24 cellular contexts compared by ENCODE assay signal in genomic region chr22:39935116-39935515, GRCh38. TPM values are rescaled to one million over a fixed set of nuclear protein-coding genes. Genes with fewer than 3 reads are reported as not detected.
DNase-seq lines count a peak whose midpoint lies in the region; ATAC-seq and TF ChIP-seq lines count a peak whose summit lies in the region.
"Had no signal": no experiment of that assay in that cellular context is flagged by ENCODE, and none has a peak within 500 bp of the region (broad histone marks: within the 10 kb centered on the region; RNA-seq: fewer than 3 reads in every experiment).

No MANE protein-coding gene starts in this region.

- peak overlapping the region; percentile 37 for H3K27ac Mint-ChIP-seq in activated CD4-positive, alpha-beta memory T cell treated with anti-CD3 and anti-CD28 coated beads, Interleukin-2, amount 10 ng/mL, durations not matched to agents 7 days and 5 days
- H3K27ac Mint-ChIP-seq in immature natural killer cell: peak overlapping the region; percentile 19 to 89 (median 77)

- no peaks in the 10 kb centered on the region for H3K36me3 Mint-ChIP-seq in activated T-cell treated with anti-CD3 and anti-CD28 coated beads, Interleukin-2, amount 50 U/mL, for 4 hours (ENCODE audit: insufficient read depth)
- peaks cover 54% of the 10 kb centered on the region for H3K36me3 Mint-ChIP-seq in activated CD4-positive, alpha-beta memory T cell treated with anti-CD3 and anti-CD28 coated beads, Interleukin-2, amount 10 ng/mL, durations not matched to agents 7 days and 5 days (ENCODE audit: low read depth)
- H3K36me3 Mint-ChIP-seq in immature natural killer cell: no peaks in the 10 kb centered on the region

- no peak for DNase-seq in activated T-cell treated with anti-CD3 and anti-CD28 coated beads, Interleukin-2, amount 50 U/mL, for 4 hours
- no peak for DNase-seq in activated T-cell treated with anti-CD3 and anti-CD28 coated beads, Interleukin-2, amount 50 U/mL, for 48 hours
- no peak for DNase-seq in activated CD4-positive, alpha-beta memory T cell treated with anti-CD3 and anti-CD28 coated beads, Interleukin-2, amount 10 ng/mL, durations not matched to agents 7 days and 5 days
- DNase-seq in immature natural killer cell (no peak), superior temporal gyrus (ENCODE audit: extremely low spot score) (peak; percentile 66), erythroblast (lab: John Stamatoyannopoulos, UW) (no peak), NCI-H2081 treated with DMSO at 0.1 percent for 48 hours (lab: John Stamatoyannopoulos, UW) (no peak), MG63 (no peak)
- DNase-seq: ACHN; activated CD4-positive, CD25-positive, alpha-beta regulatory T cell treated with anti-CD3 and anti-CD28 coated beads, Interleukin-2, amount 50 U/mL, for 72 hours; heart right ventricle; NCI-H1694; stimulated activated CD4-positive, alpha-beta T cell treated with anti-CD3 and anti-CD28 coated beads, Interleukin-4, amount 100 ng/mL, for 4 hours had no signal

- CTCF ChIA-PET in activated CD4-positive, alpha-beta memory T cell treated with anti-CD3 and anti-CD28 coated beads, Interleukin-2, amount 10 ng/mL, durations not matched to agents 7 days and 5 days (lab: Charles Lee): interaction anchor here (1.2 to 4.2 kb wide), 2 partner anchors 12 to 89 kb away, joined by 5 to 62 read pairs; no protein-coding TSS in a partner anchor

- H3K4me3 ChIP-seq in MG63: no peak overlapping the region
- H3K4me3 ChIP-seq: heart right ventricle, lung, Peyer's patch, smooth muscle cell, thoracic aorta had no signal

- H3K36me3 ChIP-seq in MG63: no peaks in the 10 kb centered on the region
- H3K36me3 ChIP-seq: heart right ventricle, Peyer's patch, thoracic aorta had no signal

- H3K4me1 Mint-ChIP-seq in activated T-cell treated with anti-CD3 and anti-CD28 coated beads, Interleukin-2, amount 50 U/mL, for 4 hours (ENCODE audit: low read depth): peaks cover 72% of the 10 kb centered on the region
- peaks cover 72% of the 10 kb centered on the region for H3K4me1 Mint-ChIP-seq in activated CD4-positive, alpha-beta memory T cell treated with anti-CD3 and anti-CD28 coated beads, Interleukin-2, amount 10 ng/mL, durations not matched to agents 7 days and 5 days
- H3K4me1 Mint-ChIP-seq in immature natural killer cell: peaks cover 72% of the 10 kb centered on the region in 2 donors

- TF ChIP-seq POLR2A in erythroblast (IDR thresholded peaks at IDR 0.05; ENCODE audit: low read length): no peak

- peak overlapping the region; percentile 77 for H3K4me3 Mint-ChIP-seq in activated T-cell treated with anti-CD3 and anti-CD28 coated beads, Interleukin-2, amount 50 U/mL, for 4 hours
- H3K4me3 Mint-ChIP-seq in activated CD4-positive, alpha-beta memory T cell treated with anti-CD3 and anti-CD28 coated beads, Interleukin-2, amount 10 ng/mL, durations not matched to agents 7 days and 5 days: peak overlapping the region; percentile 42
- peak overlapping the region in 2 of 5 donors; percentile 25 to 46 for H3K4me3 Mint-ChIP-seq in immature natural killer cell

- no peaks in the 10 kb centered on the region for H3K9me3 ChIP-seq in MG63
- H3K9me3 ChIP-seq: heart right ventricle, Peyer's patch, thoracic aorta had no signal

- POLR2A ChIA-PET in activated CD4-positive, alpha-beta memory T cell treated with anti-CD3 and anti-CD28 coated beads, Interleukin-2, amount 10 ng/mL, durations not matched to agents 7 days and 5 days (lab: Charles Lee): interaction anchor here (0.7 to 7.6 kb wide), 7 partner anchors 8 to 403 kb away, joined by 3 to 84 read pairs (median 4); partner anchors contain the start of genes GRAP2 and RPS19BP1

- no peaks in the 10 kb centered on the region for H3K9me3 Mint-ChIP-seq in activated T-cell treated with anti-CD3 and anti-CD28 coated beads, Interleukin-2, amount 50 U/mL, for 4 hours
- H3K9me3 Mint-ChIP-seq in activated CD4-positive, alpha-beta memory T cell treated with anti-CD3 and anti-CD28 coated beads, Interleukin-2, amount 10 ng/mL, durations not matched to agents 7 days and 5 days: no peaks in the 10 kb centered on the region
- no peaks in the 10 kb centered on the region for H3K9me3 Mint-ChIP-seq in immature natural killer cell

- H3K27me3 Mint-ChIP-seq in activated T-cell treated with anti-CD3 and anti-CD28 coated beads, Interleukin-2, amount 50 U/mL, for 4 hours (ENCODE audit: low read depth): no peaks in the 10 kb centered on the region
- no peaks in the 10 kb centered on the region for H3K27me3 Mint-ChIP-seq in activated CD4-positive, alpha-beta memory T cell treated with anti-CD3 and anti-CD28 coated beads, Interleukin-2, amount 10 ng/mL, durations not matched to agents 7 days and 5 days
- H3K27me3 Mint-ChIP-seq in immature natural killer cell (ENCODE audit: low read depth in 3 of 3): peaks cover 0 to 3% (median 0%) of the 10 kb centered on the region in 3 donors

- ATAC-seq in activated T-cell treated with anti-CD3 and anti-CD28 coated beads, Interleukin-2, amount 50 U/mL, for 4 hours: no peak
- ATAC-seq: heart right ventricle had no signal

- peaks cover 14% of the 10 kb centered on the region for H3K27me3 ChIP-seq in MG63
- H3K27me3 ChIP-seq: Peyer's patch had no signal

RNA-seq across cellular contexts. Expression of gene TMA7B, which starts 25.1 kb away (rescaled TPM):
- under 1 TPM; 0.61 to 0.92 (median 0.76) TPM for total RNA-seq in activated T-cell treated with anti-CD3 and anti-CD28 coated beads, Interleukin-2, amount 50 U/mL, for 4 hours
- total RNA-seq in activated CD4-positive, alpha-beta memory T cell treated with anti-CD3 and anti-CD28 coated beads, Interleukin-2, amount 10 ng/mL, durations not matched to agents 7 days and 5 days: 1 to 10 TPM; 3.7 to 4.3 TPM
- polyA plus RNA-seq in immature natural killer cell: 1 to 10 TPM in 2 of 3 donors, not detected in 1; 1.4 to 2.1 TPM
- not detected in 2 replicates for total RNA-seq in MG63 (2014; rRNA removed; shearing (Covaris generic); ENCODE audit: low replicate concordance)
- total RNA-seq: astrocyte, cerebellum, Daoy, H1, heart right ventricle, MCF 10A, Peyer's patch, smooth muscle cell had no signal
- polyA plus RNA-seq: H1, heart right ventricle, smooth muscle cell had no signal

RNA-seq across cellular contexts. Expression of gene GRAP2, which starts 34.2 kb away (rescaled TPM):
- 10 to 100 TPM; 19.5 to 40.4 (median 26.4) TPM for total RNA-seq in activated T-cell treated with anti-CD3 and anti-CD28 coated beads, Interleukin-2, amount 50 U/mL, for 4 hours
- total RNA-seq in activated CD4-positive, alpha-beta memory T cell treated with anti-CD3 and anti-CD28 coated beads, Interleukin-2, amount 10 ng/mL, durations not matched to agents 7 days and 5 days: 100 to 1,000 TPM; 108 to 111 TPM
- 10 to 100 TPM; 41.7 to 67.5 (median 46.0) TPM for polyA plus RNA-seq in immature natural killer cell
- not detected in 2 replicates for total RNA-seq in MG63 (2014; rRNA removed; shearing (Covaris generic); ENCODE audit: low replicate concordance)
- total RNA-seq: H1, smooth muscle cell had no signal
- polyA plus RNA-seq: smooth muscle cell had no signal

RNA-seq across cellular contexts. Expression of gene ENTHD1, which starts 41.6 kb away (rescaled TPM):
- under 1 TPM; 0.38 to 0.53 (median 0.41) TPM for total RNA-seq in activated T-cell treated with anti-CD3 and anti-CD28 coated beads, Interleukin-2, amount 50 U/mL, for 4 hours
- total RNA-seq in activated CD4-positive, alpha-beta memory T cell treated with anti-CD3 and anti-CD28 coated beads, Interleukin-2, amount 10 ng/mL, durations not matched to agents 7 days and 5 days: under 1 TPM in 1 of 2 experiments, not detected in 1; 0.13 TPM
- polyA plus RNA-seq in immature natural killer cell: not detected
- total RNA-seq in MG63 (2014; rRNA removed; shearing (Covaris generic); ENCODE audit: low replicate concordance): not detected in 2 replicates
- total RNA-seq: astrocyte, cerebellum, Daoy, H1, MCF 10A, Peyer's patch, posterior vena cava, smooth muscle cell, thoracic aorta had no signal
- polyA plus RNA-seq: H1, heart right ventricle, smooth muscle cell had no signal

RNA-seq across cellular contexts. Expression of gene FAM83F, which starts 59.6 kb away (rescaled TPM):
- total RNA-seq in activated T-cell treated with anti-CD3 and anti-CD28 coated beads, Interleukin-2, amount 50 U/mL, for 4 hours: 1 to 10 TPM; 1.4 to 2.1 (median 2.0) TPM
- total RNA-seq in activated CD4-positive, alpha-beta memory T cell treated with anti-CD3 and anti-CD28 coated beads, Interleukin-2, amount 10 ng/mL, durations not matched to agents 7 days and 5 days: not detected
- not detected for polyA plus RNA-seq in immature natural killer cell
- not detected in 2 replicates for total RNA-seq in MG63 (2014; rRNA removed; shearing (Covaris generic); ENCODE audit: low replicate concordance)
- total RNA-seq: SK-MEL-5 had no signal

Comparison
In these comparisons a context has a peak if more than half of its experiments do, and no peak if none do; other contexts are left out.
1. RNA of gene GRAP2, which starts 34.2 kb away (total RNA-seq): 108 to 111 TPM in activated CD4-positive, alpha-beta memory T cell treated with anti-CD3 and anti-CD28 coated beads, Interleukin-2, amount 10 ng/mL, durations not matched to agents 7 days and 5 days and 19.5 to 40.4 TPM in activated T-cell treated with anti-CD3 and anti-CD28 coated beads, Interleukin-2, amount 50 U/mL, for 4 hours; not detected in MG63; every median in the first group is over 10 times any median in the second.